18 cellular contexts compared by ENCODE assay signal in the genomic region with DNA sequence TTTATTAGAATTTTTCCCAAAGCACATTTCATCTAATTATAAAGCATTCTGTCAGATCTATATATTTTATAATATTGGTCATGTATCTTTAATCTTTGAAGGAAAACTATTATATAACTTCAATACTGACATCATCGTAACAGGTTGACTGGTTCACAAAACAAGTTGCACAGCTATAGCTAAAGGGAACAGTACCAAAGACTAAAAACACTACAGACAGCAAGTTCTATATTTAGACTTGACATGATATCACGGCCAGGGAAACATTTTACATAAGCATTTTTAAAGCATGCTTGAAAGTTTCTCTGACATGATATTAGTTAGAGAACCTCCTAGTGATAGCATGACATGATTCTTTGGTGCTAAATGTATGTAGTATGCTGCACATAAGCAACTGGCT.
"Had no signal": no experiment of that assay in that cellular context is flagged by ENCODE, and none has a peak within 500 bp of the region (broad histone marks: within the 10 kb centered on the region; RNA-seq: fewer than 3 reads in every experiment).

No MANE protein-coding gene starts in this region.

- H3K9me3 Mint-ChIP-seq: activated naive CD4-positive, alpha-beta T cell treated with anti-CD3 and anti-CD28 coated beads, Interleukin-2, amount 50 U/mL, for 24 hours; naive B cell had no signal

- H3K27ac Mint-ChIP-seq: activated naive CD4-positive, alpha-beta T cell treated with anti-CD3 and anti-CD28 coated beads, Interleukin-2, amount 50 U/mL, for 24 hours; naive B cell had no signal

- H3K4me3 Mint-ChIP-seq: activated naive CD4-positive, alpha-beta T cell treated with anti-CD3 and anti-CD28 coated beads, Interleukin-2, amount 50 U/mL, for 24 hours; naive B cell; neural crest cell had no signal

- H3K27ac ChIP-seq: ascending aorta, breast epithelium, prostate gland, tibial nerve had no signal

- ATAC-seq: left lobe of liver; stimulated activated naive CD8-positive, alpha-beta T cell treated with anti-CD3 and anti-CD28 coated beads, Interleukin-15, Interleukin-2, amounts not matched to agents 100 U/mL and 50 U/mL, for 24 hours had no signal

- DNase-seq: activated CD4-positive, alpha-beta T cell treated with anti-CD3 and anti-CD28 coated beads, Interleukin-2, amount 50 U/mL, for 4 hours; activated gamma-delta T cell; effector memory CD4-positive, alpha-beta T cell; hypothalamus; mammary epithelial cell; naive B cell; stimulated activated naive CD8-positive, alpha-beta T cell treated with anti-CD3 and anti-CD28 coated beads, Interleukin-15, Interleukin-2, amounts not matched to agents 100 U/mL and 50 U/mL, for 24 hours; SW 1271 had no signal

- H3K4me1 Mint-ChIP-seq: activated naive CD4-positive, alpha-beta T cell treated with anti-CD3 and anti-CD28 coated beads, Interleukin-2, amount 50 U/mL, for 24 hours; naive B cell had no signal

- FAIRE-seq: keratinocyte, urothelium cell line had no signal

- H3K27me3 ChIP-seq: ascending aorta, breast epithelium, tibial nerve had no signal

- H3K36me3 Mint-ChIP-seq: activated naive CD4-positive, alpha-beta T cell treated with anti-CD3 and anti-CD28 coated beads, Interleukin-2, amount 50 U/mL, for 24 hours; naive B cell had no signal

- H3K4me1 ChIP-seq: ascending aorta, breast epithelium, prostate gland had no signal

- H3K9me3 ChIP-seq: ascending aorta, breast epithelium, mucosa of descending colon, prostate gland, tibial nerve had no signal

- H3K4me3 ChIP-seq: ascending aorta, breast epithelium, mucosa of descending colon, prostate gland, tibial nerve had no signal

- H3K36me3 ChIP-seq: ascending aorta, breast epithelium, prostate gland, tibial nerve had no signal
